In genomic region chr17:74872313-74873035, GRCh38 we compare ENCODE assay signal across 8 cellular contexts. TPM values are rescaled to one million over a fixed set of nuclear protein-coding genes. Genes with fewer than 3 reads are reported as not detected.
A peak's percentile ranks its signal among the peaks of the same experiment; 100 is the strongest.
DNase-seq lines count a peak whose midpoint lies in the region; ATAC-seq, FAIRE-seq and TF ChIP-seq lines count a peak whose summit lies in the region.

Gene FDXR (minus strand): TSS chr17:74872994. CDS start chr17:74872944, 50 bp downstream.

- no peak for DNase-seq in HAP-1 (ENCODE audit: low spot score in 2 of 2)
- no peak for DNase-seq in Panc1 (ENCODE audit: low read depth, low spot score)
- DNase-seq in endothelial cell of umbilical vein (ENCODE audit: low read depth, low spot score) = no peak
- peak in 1 of 6 donors; percentile 33 for DNase-seq in pancreas
- no peak for DNase-seq in NCI-H2107 (lab: John Stamatoyannopoulos, UW)
- no peak for DNase-seq in stimulated activated CD4-positive, alpha-beta T cell treated with anti-CD3 and anti-CD28 coated beads, Interleukin-2, amount 100 ng/mL, for 48 hours
- no peak for DNase-seq in iPS-NIHi11 (ENCODE audit: low spot score)

- H3K27me3 ChIP-seq in HAP-1 (ENCODE audit: low read depth) (no peaks in the 10 kb centered on the region), Panc1 (ENCODE audit: control insufficient read depth, insufficient read depth, low read length) (no peaks in the 10 kb centered on the region), endothelial cell of umbilical vein (ENCODE audit: control insufficient read depth in 2 of 2, insufficient read depth in 2 of 2, low read length in 2 of 2) (no peaks in the 10 kb centered on the region), pancreas (no peaks in the 10 kb centered on the region)

- H2AFZ ChIP-seq in endothelial cell of umbilical vein (ENCODE audit: low read depth, low read length) = peak within 1 kb of the TSS; percentile 83

- POLR2A ChIA-PET in Panc1 (lab: Charles Lee) (interaction anchor here (0.5 to 1.2 kb wide), 8 partner anchors 10 to 446 kb away, joined by 3 to 5 read pairs (median 4); partner anchors contain the start of gene HID1), endothelial cell of umbilical vein (lab: Charles Lee) (interaction anchor here (0.6 to 1.5 kb wide), 16 partner anchors 9 to 509 kb away, joined by 3 to 8 read pairs (median 4); partner anchors contain the start of genes HID1, MRPL58 and NAT9)

- dilution Hi-C loops in endothelial cell of umbilical vein (cut with MboI; ENCODE audit: extremely low pct_ligation_motif_present, low sequenced_read_pairs) = no loop called here

- H3K9me1 ChIP-seq in endothelial cell of umbilical vein (replicated peaks; ENCODE audit: control insufficient read depth, extremely low read depth, insufficient read depth, low read length) = no peaks in the 10 kb centered on the region

- CTCF ChIA-PET in Panc1 (lab: Charles Lee) (interaction anchor here (0.6 to 1.9 kb wide), 10 partner anchors 7 to 1518 kb away, joined by 3 to 11 read pairs (median 4); partner anchors contain the start of genes OTOP2 and USH1G), endothelial cell of umbilical vein (lab: Charles Lee) (interaction anchor here (0.8 to 2.4 kb wide), 11 partner anchors 10 to 215 kb away, joined by 3 to 29 read pairs (median 6); partner anchors contain the start of gene FADS6)

- H3K4me2 ChIP-seq in endothelial cell of umbilical vein (ENCODE audit: insufficient read depth, low read length) = peak within 1 kb of the TSS; percentile 84

- TF ChIP-seq CTCF in Panc1 (IDR thresholded peaks at IDR 0.05) (no peak), endothelial cell of umbilical vein (IDR thresholded peaks at IDR 0.05; ENCODE audit: extremely low read depth in 1 of 2, insufficient read depth in 1 of 2, low read depth in 1 of 2, low read length in 2 of 2) (no peak), pancreas (IDR thresholded peaks at IDR 0.05) (no peak)

- H3K79me2 ChIP-seq in endothelial cell of umbilical vein (ENCODE audit: control insufficient read depth, insufficient read depth, low read length) = no peaks in the 10 kb centered on the region

- no peaks in the 10 kb centered on the region for H4K20me1 ChIP-seq in endothelial cell of umbilical vein (replicated peaks; ENCODE audit: control insufficient read depth, extremely low read depth, insufficient read depth, low read length)

- FAIRE-seq in endothelial cell of umbilical vein (lab: Jason Lieb, UNC) (no peak), pancreas (lab: Jason Lieb, UNC) (no peak)

- TSS peak; percentile 96 for BruUV-seq in Panc1 (replicated peaks; lab: Mats Ljungman, UMichigan)
- no TSS peak for BruUV-seq in endothelial cell of umbilical vein (replicated peaks; lab: Mats Ljungman, UMichigan)

- ATAC-seq in GM18499 (IDR thresholded peaks at IDR 0.05; ENCODE audit: insufficient read depth, unreplicated experiment) (peak; percentile 6), Panc1 (peak; percentile 40), pancreas (peak in 2 of 4 donors; percentile 6 to 14)

- H3K36me3 ChIP-seq in HAP-1 (replicated peaks) (no peaks in the 10 kb centered on the region), Panc1 (ENCODE audit: control insufficient read depth, insufficient read depth, low read length) (peaks cover 9% of the 10 kb centered on the region; the same call in 1 of the 2 replicates), endothelial cell of umbilical vein (ENCODE audit: control insufficient read depth in 2 of 2, extremely low read depth in 1 of 2, insufficient read depth in 2 of 2, low read length in 2 of 2) (no peaks in the 10 kb centered on the region), pancreas (no peaks in the 10 kb centered on the region)

- peak within 1 kb of the TSS; percentile 91 for H3K9ac ChIP-seq in endothelial cell of umbilical vein (replicated peaks; ENCODE audit: extremely low read depth, insufficient read depth, low read length)

- no peaks in the 10 kb centered on the region for H3K9me3 ChIP-seq in HAP-1
- no peaks in the 10 kb centered on the region for H3K9me3 ChIP-seq in Panc1 (ENCODE audit: control insufficient read depth, insufficient read depth, low read depth, low read length)
- no peaks in the 10 kb centered on the region for H3K9me3 ChIP-seq in endothelial cell of umbilical vein (replicated peaks; ENCODE audit: control insufficient read depth, insufficient read depth, low read length)
- no peaks in the 10 kb centered on the region for H3K9me3 ChIP-seq in pancreas

- H3K27ac ChIP-seq in Panc1 (ENCODE audit: low read length) = peak within 1 kb of the TSS; percentile 97
- H3K27ac ChIP-seq in endothelial cell of umbilical vein (ENCODE audit: insufficient read depth, low read depth, low read length) = peak within 1 kb of the TSS; percentile 75
- peak within 1 kb of the TSS; percentile 55 to 90 (median 80) for H3K27ac ChIP-seq in pancreas

- H3K4me3 ChIP-seq in HAP-1 = peak within 1 kb of the TSS; percentile 73
- H3K4me3 ChIP-seq in Panc1 (ENCODE audit: low read depth in 2 of 2, low read length in 2 of 2) = peak within 1 kb of the TSS; percentile 83 to 86
- H3K4me3 ChIP-seq in endothelial cell of umbilical vein (replicated peaks in 1 of 3; ENCODE audit: insufficient read depth in 1 of 3, low read depth in 1 of 3, low read length in 3 of 3) = peak within 1 kb of the TSS; percentile 67 to 83 (median 71)
- peak within 1 kb of the TSS; percentile 50 to 69 (median 57) for H3K4me3 ChIP-seq in pancreas

- in situ Hi-C loops in HAP-1 (cut with MboI; ENCODE audit: low sequenced_read_pairs) = no loop called here
- in situ Hi-C loops in Panc1 (cut with HindIII; ENCODE audit: low pct_unique_long_range_greater_than_20kb, low sequenced_read_pairs) = no loop called here

- WGBS in pancreas, 2 donors = 7 to 8% methylated on average over 38 of the region's 38 CpGs

- H3K4me1 ChIP-seq in HAP-1 = peaks cover 10% of the 10 kb centered on the region
- H3K4me1 ChIP-seq in Panc1 (ENCODE audit: control insufficient read depth, insufficient read depth, low read length) = peaks cover 9% of the 10 kb centered on the region
- peaks cover 26% of the 10 kb centered on the region for H3K4me1 ChIP-seq in endothelial cell of umbilical vein (ENCODE audit: control insufficient read depth, extremely low read depth, insufficient read depth, low read length)
- peaks cover 2 to 19% (median 16%) of the 10 kb centered on the region in 3 donors for H3K4me1 ChIP-seq in pancreas

- intact Hi-C loops in Panc1 (cut with micrococcal nuclease; ENCODE audit: unreplicated experiment) (no loop called here), endothelial cell of umbilical vein (cut with micrococcal nuclease) (loop anchor here (1.0 to 5.0 kb wide), 2 partner anchors 95 to 124 kb away; partner anchors contain the start of genes NAT9 and NHERF1), pancreas (cut with DNase I) (no loop called here)

- TF ChIP-seq POLR2A in endothelial cell of umbilical vein (IDR thresholded peaks at IDR 0.05; ENCODE audit: low read depth, low read length) = peak; percentile 91

TF ChIP-seq in endothelial cell of umbilical vein, 7 proteins besides CTCF, POLR2A, EP300 and RAD21:
- TF ChIP-seq POLR2AphosphoS5 (IDR thresholded peaks at IDR 0.05; ENCODE audit: insufficient read depth, low read depth, low read length) (peak; percentile 97), JUN (IDR thresholded peaks at IDR 0.05; ENCODE audit: borderline replicate concordance, insufficient read depth, insufficient read length, low read depth) (no peak), MYC (IDR thresholded peaks at IDR 0.05; ENCODE audit: low read depth, low read length) (no peak)

RNA-seq across cellular contexts. Expression of gene FDXR, which starts in this region (rescaled TPM):
- 21.8 TPM for total RNA-seq in Panc1 (2021; ENCODE audit: unreplicated experiment)
- 18.4 TPM for polyA plus RNA-seq in Panc1 (2012; ENCODE audit: insufficient read length)
- total RNA-seq in endothelial cell of umbilical vein = 30.9 and 33.4 TPM in 2 replicates
- 19.7 and 20.4 TPM in 2 replicates for polyA plus RNA-seq in endothelial cell of umbilical vein
- 17.3 and 21.1 TPM in 2 replicates for polyA plus RNA-seq in endothelial cell of umbilical vein (2011; cell fraction: cytosol; rRNA removed)
- 26.4 and 27.8 TPM in 2 replicates for polyA plus RNA-seq in endothelial cell of umbilical vein (2011; cell fraction: nucleus; rRNA removed)
- polyA plus RNA-seq in endothelial cell of umbilical vein (2012) = 29.8 and 35.1 TPM in 2 replicates
- 8.5 and 9.8 TPM in 2 replicates for polyA minus RNA-seq in endothelial cell of umbilical vein
- polyA minus RNA-seq in endothelial cell of umbilical vein (2011; cell fraction: cytosol; rRNA and poly(A)+ RNA removed) = 10.9 TPM
- polyA minus RNA-seq in endothelial cell of umbilical vein (2011; cell fraction: nucleus; rRNA and poly(A)+ RNA removed) = 6.6 and 8.8 TPM in 2 replicates
- total RNA-seq in pancreas = 10 to 100 TPM in 4 of 6 donors, 1 to 10 TPM in 2; 4.3 to 15.1 (median 12.5) TPM
- polyA plus RNA-seq in pancreas = 10 to 100 TPM in 1 of 2 donors, 1 to 10 TPM in 1; 8.5 to 11.4 TPM
